In the genomic region with DNA sequence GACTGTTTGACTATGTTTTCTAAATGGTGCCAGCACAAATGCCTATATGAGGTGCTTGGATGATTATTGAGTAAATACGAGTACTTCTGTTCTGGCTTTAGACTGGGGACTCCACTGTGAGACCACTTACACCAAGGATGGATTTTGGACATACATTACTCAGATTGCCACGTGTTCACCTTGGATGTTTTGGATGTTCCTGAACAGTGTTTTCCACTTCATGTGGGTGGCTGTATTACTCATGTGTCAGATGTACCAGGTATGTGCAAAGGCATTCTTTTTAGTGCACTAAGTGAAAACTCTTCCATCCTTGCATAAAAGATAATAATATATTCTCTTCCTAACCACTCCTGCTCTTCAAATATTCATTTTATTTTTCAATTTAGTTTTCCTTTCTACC, we compare ENCODE assay signal across 19 cellular contexts. TPM values are rescaled to one million over a fixed set of nuclear protein-coding genes. Genes with fewer than 3 reads are reported as not detected.
DNase-seq lines count a peak whose midpoint lies in the region; ATAC-seq, FAIRE-seq and TF ChIP-seq lines count a peak whose summit lies in the region.
"Had no signal": no experiment of that assay in that cellular context is flagged by ENCODE, and none has a peak within 500 bp of the region (broad histone marks: within the 10 kb centered on the region; RNA-seq: fewer than 3 reads in every experiment).

No MANE protein-coding gene starts in this region.

- ATAC-seq in effector memory CD8-positive, alpha-beta T cell (replicated peaks) = no peak
- ATAC-seq in heart right ventricle = no peak
- ATAC-seq: A549, HepG2 had no signal

- H3K27ac ChIP-seq in mammary epithelial cell (ENCODE audit: insufficient read depth, low read depth, low read length) (no peak overlapping the region), breast epithelium (no peak overlapping the region), heart right ventricle (no peak overlapping the region), tibial nerve (no peak overlapping the region)
- H3K27ac ChIP-seq: 22Rv1, A549, BLaER1 had no signal

- H3K9me3 ChIP-seq in mammary epithelial cell (replicated peaks; ENCODE audit: insufficient read depth, low read length) (no peaks in the 10 kb centered on the region), breast epithelium (no peaks in the 10 kb centered on the region), heart right ventricle (no peaks in the 10 kb centered on the region), tibial nerve (no peaks in the 10 kb centered on the region)
- H3K9me3 ChIP-seq: A549, BLaER1 had no signal

- TF ChIP-seq POLR2A in breast epithelium (IDR thresholded peaks at IDR 0.05) (no peak), tibial nerve (IDR thresholded peaks at IDR 0.05) (no peak)

- no peak overlapping the region for H3K4me3 ChIP-seq in mammary epithelial cell (replicated peaks in 1 of 3; ENCODE audit: insufficient read depth in 1 of 3, low read depth in 2 of 3, low read length in 3 of 3)
- no peak overlapping the region for H3K4me3 ChIP-seq in breast epithelium
- H3K4me3 ChIP-seq in bronchial epithelial cell (ENCODE audit: low read depth, low read length) = no peak overlapping the region
- no peak overlapping the region for H3K4me3 ChIP-seq in heart right ventricle
- H3K4me3 ChIP-seq in tibial nerve = no peak overlapping the region
- H3K4me3 ChIP-seq: A549, BLaER1 had no signal

- no peak overlapping the region for H3K4me2 ChIP-seq in mammary epithelial cell (ENCODE audit: insufficient read depth, low read depth, low read length)
- H3K4me2 ChIP-seq: A549, BLaER1 had no signal

- in situ Hi-C loops in mammary epithelial cell (cut with MboI; ENCODE audit: low sequenced_read_pairs in 2 of 2) = no loop called here

- no TSS peak for BruUV-seq in mammary epithelial cell (replicated peaks; lab: Mats Ljungman, UMichigan)

- no peaks in the 10 kb centered on the region for H3K27me3 Mint-ChIP-seq in nephron progenitor cell (ENCODE audit: low read depth, poor library complexity)
- no peaks in the 10 kb centered on the region for H3K27me3 Mint-ChIP-seq in effector memory CD8-positive, alpha-beta T cell
- H3K27me3 Mint-ChIP-seq: CD4-positive, alpha-beta memory T cell had no signal

- H3K27me3 ChIP-seq in mammary epithelial cell (ENCODE audit: insufficient read depth, low read length) = no peaks in the 10 kb centered on the region
- no peaks in the 10 kb centered on the region for H3K27me3 ChIP-seq in breast epithelium
- no peaks in the 10 kb centered on the region for H3K27me3 ChIP-seq in bronchial epithelial cell (ENCODE audit: control insufficient read depth, insufficient read depth, low read length)
- no peaks in the 10 kb centered on the region for H3K27me3 ChIP-seq in heart right ventricle
- H3K27me3 ChIP-seq in tibial nerve = no peaks in the 10 kb centered on the region
- H3K27me3 ChIP-seq: BLaER1 had no signal

- intact Hi-C loops in mammary epithelial cell (cut with micrococcal nuclease) (loop anchor here (2.0 kb wide), 1 partner anchor 51 kb away; no protein-coding TSS in a partner anchor), breast epithelium (cut with DNase I; ENCODE audit: low total_unique reads) (no loop called here), heart right ventricle (cut with DNase I) (no loop called here)

- dilution Hi-C loops in mammary epithelial cell (cut with HindIII; ENCODE audit: low sequenced_read_pairs) = no loop called here

- peak overlapping the region; percentile 4 for H3K27ac Mint-ChIP-seq in nephron progenitor cell
- H3K27ac Mint-ChIP-seq in effector memory CD8-positive, alpha-beta T cell = peak overlapping the region in 1 of 2 donors; percentile 67
- H3K27ac Mint-ChIP-seq: H9 had no signal

- H3K4me1 Mint-ChIP-seq in nephron progenitor cell = peaks cover 8% of the 10 kb centered on the region
- H3K4me1 Mint-ChIP-seq in effector memory CD8-positive, alpha-beta T cell (ENCODE audit: low read depth in 2 of 2) = no peaks in the 10 kb centered on the region
- H3K4me1 Mint-ChIP-seq: CD14-positive monocyte; CD4-positive, alpha-beta memory T cell; H9 had no signal

- DNase-seq in mammary epithelial cell (peak; percentile 42), breast epithelium (ENCODE audit: low spot score in 2 of 2) (no peak), bronchial epithelial cell (ENCODE audit: low read depth) (peak; percentile 5), nephron progenitor cell (no peak), AML-193 (lab: John Stamatoyannopoulos, UW) (no peak), heart right ventricle (no peak), tibial nerve (ENCODE audit: low spot score in 2 of 2) (no peak)
- DNase-seq in effector memory CD8-positive, alpha-beta T cell = no peak
- DNase-seq: CD4-positive, alpha-beta memory T cell; DMS153; DMS79; GDM1; H9 had no signal

- TF ChIP-seq EP300 in tibial nerve (IDR thresholded peaks at IDR 0.05) = no peak

- WGBS in mammary epithelial cell (ENCODE audit: low coverage, missing lambda C conversion rate) = 40% methylated on average over 2 of the region's 2 CpGs
- WGBS in heart right ventricle, 2 donors = 93 to 94% methylated on average over 2 of the region's 2 CpGs
- WGBS in tibial nerve, 2 donors = 91 to 98% methylated on average over 2 of the region's 2 CpGs

- CTCF ChIA-PET in mammary epithelial cell (lab: Charles Lee; ENCODE audit: low non-redundant PET) = no interaction called here

- peaks cover 33% of the 10 kb centered on the region for H3K36me3 Mint-ChIP-seq in nephron progenitor cell (ENCODE audit: low read depth)
- H3K36me3 Mint-ChIP-seq in effector memory CD8-positive, alpha-beta T cell (ENCODE audit: insufficient read depth) = peaks cover 49% of the 10 kb centered on the region

- H3K4me3 Mint-ChIP-seq in nephron progenitor cell = no peak overlapping the region
- no peak overlapping the region for H3K4me3 Mint-ChIP-seq in effector memory CD8-positive, alpha-beta T cell
- H3K4me3 Mint-ChIP-seq: CD14-positive monocyte; CD4-positive, alpha-beta memory T cell; H9 had no signal

- no peak for TF ChIP-seq CTCF in mammary epithelial cell (conservative IDR thresholded peaks at IDR 0.05 in 1 of 2, IDR thresholded peaks at IDR 0.05 in 1 of 2; ENCODE audit: extremely low read depth in 1 of 2, insufficient read depth in 1 of 2, low read depth in 1 of 2, low read length in 2 of 2)
- TF ChIP-seq CTCF in breast epithelium (IDR thresholded peaks at IDR 0.05) = no peak
- no peak for TF ChIP-seq CTCF in bronchial epithelial cell (IDR thresholded peaks at IDR 0.05; ENCODE audit: insufficient read depth, low read length, severe bottlenecking)
- TF ChIP-seq CTCF in nephron progenitor cell (IDR thresholded peaks at IDR 0.05) = no peak
- TF ChIP-seq CTCF in heart right ventricle (IDR thresholded peaks at IDR 0.05) = no peak
- no peak for TF ChIP-seq CTCF in tibial nerve (IDR thresholded peaks at IDR 0.05)

- H3K79me2 ChIP-seq in mammary epithelial cell (ENCODE audit: insufficient read depth, low read length) = no peaks in the 10 kb centered on the region

- H3K9me3 Mint-ChIP-seq in nephron progenitor cell = no peaks in the 10 kb centered on the region
- no peaks in the 10 kb centered on the region for H3K9me3 Mint-ChIP-seq in effector memory CD8-positive, alpha-beta T cell
- H3K9me3 Mint-ChIP-seq: CD14-positive monocyte; CD4-positive, alpha-beta memory T cell; H9 had no signal

- no peaks in the 10 kb centered on the region for H4K20me1 ChIP-seq in mammary epithelial cell (ENCODE audit: insufficient read depth, low read length)
- H4K20me1 ChIP-seq: BLaER1 had no signal

- no peak overlapping the region for H3K9ac ChIP-seq in mammary epithelial cell (ENCODE audit: insufficient read depth, low read length)
- H3K9ac ChIP-seq: BLaER1 had no signal

- no peak overlapping the region for H2AFZ ChIP-seq in mammary epithelial cell (ENCODE audit: low read depth, low read length)

- no peak for FAIRE-seq in bronchial epithelial cell (lab: Jason Lieb, UNC)
- FAIRE-seq: A549, H1, HepG2 had no signal

- H3K4me1 ChIP-seq in mammary epithelial cell (ENCODE audit: insufficient read depth, low read length) = peaks cover 6% of the 10 kb centered on the region
- H3K4me1 ChIP-seq in breast epithelium = no peaks in the 10 kb centered on the region
- H3K4me1 ChIP-seq in heart right ventricle = no peaks in the 10 kb centered on the region
- no peaks in the 10 kb centered on the region for H3K4me1 ChIP-seq in tibial nerve
- H3K4me1 ChIP-seq: A549, BLaER1 had no signal

- H3K36me3 ChIP-seq in mammary epithelial cell (ENCODE audit: insufficient read depth, low read length) (peaks cover 9% of the 10 kb centered on the region), breast epithelium (no peaks in the 10 kb centered on the region), bronchial epithelial cell (ENCODE audit: control insufficient read depth, insufficient read depth, low read length) (no peaks in the 10 kb centered on the region), heart right ventricle (peaks cover 0 to 100% (median 30%) of the 10 kb centered on the region in 9 donors), tibial nerve (peaks cover 0 to 63% (median 0%) of the 10 kb centered on the region in 3 donors)

RNA-seq across cellular contexts. Expression of gene CSRP2, which starts 30.7 kb away (rescaled TPM):
- total RNA-seq in mammary epithelial cell (10 to 100 TPM; 21.0 to 45.9 TPM), breast epithelium (10 to 100 TPM; 23.3 to 89.5 (median 38.3) TPM), bronchial epithelial cell (19.5 and 25.5 TPM in 2 replicates), heart right ventricle (10 to 100 TPM in 9 of 10 donors, 1 to 10 TPM in 1; 9.7 to 43.5 (median 19.7) TPM), tibial nerve (10 to 100 TPM in 3 of 4 donors, 1 to 10 TPM in 1; 5.0 to 28.6 (median 18.4) TPM)
- polyA plus RNA-seq in mammary epithelial cell (41.8 TPM), heart right ventricle (10 to 100 TPM; 20.8 to 46.3 TPM)
- polyA minus RNA-seq in mammary epithelial cell = 18.7 TPM
- total RNA-seq: CD4-positive, alpha-beta memory T cell had no signal

Comparison
In these comparisons a context has a peak if more than half of its experiments do, and no peak if none do; other contexts are left out.
1. DNase-seq: peak in mammary epithelial cell (single experiment) and bronchial epithelial cell (single experiment); none in breast epithelium (0 of 2), nephron progenitor cell (single experiment), effector memory CD8-positive, alpha-beta T cell (0 of 3), AML-193 (0 of 2), heart right ventricle (0 of 2) and tibial nerve (0 of 2).